ENCODE assay signal across 22 cellular contexts in the genomic region with DNA sequence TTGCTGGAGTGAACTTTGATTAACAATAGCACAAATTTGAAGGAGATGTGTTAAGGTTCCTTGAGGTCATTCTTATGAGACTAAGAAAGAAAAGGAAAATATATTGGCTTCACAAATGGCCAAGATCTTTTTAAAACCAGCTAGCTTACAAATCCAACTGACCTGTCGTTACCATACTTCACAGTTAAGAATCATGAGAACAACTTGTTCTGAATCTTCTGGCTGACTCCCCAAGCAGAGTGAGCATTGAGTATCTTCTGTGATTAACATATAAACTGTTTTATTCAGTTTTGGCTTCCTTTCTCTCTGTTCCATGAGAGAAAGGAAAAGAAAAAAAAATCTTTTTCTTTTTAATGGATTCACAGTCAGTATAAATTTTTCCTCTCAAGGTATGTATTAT.
"Had no signal": no experiment of that assay in that cellular context is flagged by ENCODE, and none has a peak within 500 bp of the region (broad histone marks: within the 10 kb centered on the region; RNA-seq: fewer than 3 reads in every experiment).

No MANE protein-coding gene starts in this region.

- H3K4me3 ChIP-seq: adrenal gland, esophagus squamous epithelium, hepatocyte, ovary, thyroid gland, upper lobe of right lung had no signal

- H3K4me1 ChIP-seq: adrenal gland, upper lobe of right lung had no signal

- H3K27ac ChIP-seq: adrenal gland, hepatocyte, neutrophil, ovary, thyroid gland, upper lobe of right lung had no signal

- H3K36me3 ChIP-seq: adrenal gland, esophagus squamous epithelium, neutrophil, ovary, thyroid gland, upper lobe of right lung had no signal

- ATAC-seq: activated CD4-positive, alpha-beta T cell treated with anti-CD3 and anti-CD28 coated beads for 36 hours; activated T-cell treated with anti-CD3 and anti-CD28 coated beads, Interleukin-2, amount 50 U/mL, for 72 hours; left cardiac atrium; T-cell; upper lobe of right lung had no signal

- H3K27me3 ChIP-seq: adrenal gland, esophagus squamous epithelium, hepatocyte, neutrophil, ovary, thyroid gland, upper lobe of right lung had no signal

- H3K9me3 ChIP-seq: adrenal gland, esophagus squamous epithelium, neutrophil, ovary, thyroid gland, upper lobe of right lung had no signal

- DNase-seq: activated CD4-positive, alpha-beta T cell treated with anti-CD3 and anti-CD28 coated beads for 36 hours; activated CD4-positive, CD25-positive, alpha-beta regulatory T cell; activated effector memory CD4-positive, alpha-beta T cell treated with Interleukin-2 at 50 U/mL for 16 hours; activated naive CD4-positive, alpha-beta T cell treated with Interleukin-2 at 50 U/mL for 16 hours; activated naive CD8-positive, alpha-beta T cell treated with anti-CD3 and anti-CD28 coated beads for 36 hours; activated T-cell treated with anti-CD3 and anti-CD28 coated beads for 4 hours; activated T-cell treated with anti-CD3 and anti-CD28 coated beads, Interleukin-2, amount 50 U/mL, for 72 hours; adrenal gland; caudate nucleus; esophagus squamous epithelium; left cardiac atrium; mammary epithelial cell; naive B cell; nephron progenitor cell; ovary; stimulated activated CD4-positive, alpha-beta T cell treated with anti-CD3 and anti-CD28 coated beads, Interleukin-12 subunit alpha, Interleukin-12 subunit beta, amount 100 ng/mL, for 4 hours; stimulated activated CD4-positive, alpha-beta T cell treated with anti-CD3 and anti-CD28 coated beads, Interleukin-4, amount 100 ng/mL, for 1 hour; T-cell; thyroid gland; upper lobe of right lung had no signal
